26 cellular contexts compared by ENCODE assay signal in the genomic region with DNA sequence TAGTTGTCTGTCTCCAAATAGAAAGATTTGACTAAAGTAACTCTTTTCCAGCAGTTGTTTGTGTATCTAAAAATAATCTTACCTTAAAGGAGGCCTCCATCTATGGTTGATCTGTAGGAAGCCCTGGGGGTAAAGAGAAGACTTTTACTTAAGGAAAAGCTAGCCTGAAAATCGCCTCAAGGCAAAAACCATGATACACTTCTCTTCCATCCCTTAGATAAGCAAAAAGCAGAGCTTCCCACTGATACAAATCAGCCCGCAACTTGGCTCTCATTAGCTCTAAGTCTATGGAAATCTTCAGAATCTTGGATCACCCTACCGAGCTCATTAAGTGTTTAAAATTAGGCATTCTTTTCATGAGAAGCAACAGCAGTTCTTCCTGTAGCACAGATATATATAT.
"Had no signal": no experiment of that assay in that cellular context is flagged by ENCODE, and none has a peak within 500 bp of the region (broad histone marks: within the 10 kb centered on the region; RNA-seq: fewer than 3 reads in every experiment).

No MANE protein-coding gene starts in this region.

- H3K4me1 ChIP-seq: colonic mucosa, esophagus squamous epithelium, gastrocnemius medialis, heart right ventricle, left lung, lower lobe of right lung had no signal

- H3K4me3 Mint-ChIP-seq: dendritic cell treated with granulocyte-macrophage colony-stimulating factor and Interleukin-4, amounts not matched to agents 40 ng/mL and 50 ng/mL, for 4 days; effector memory CD8-positive, alpha-beta T cell; endodermal cell; naive thymus-derived CD4-positive, alpha-beta T cell had no signal

- H3K27ac Mint-ChIP-seq: dendritic cell treated with granulocyte-macrophage colony-stimulating factor and Interleukin-4, amounts not matched to agents 40 ng/mL and 50 ng/mL, for 4 days; effector memory CD8-positive, alpha-beta T cell; endodermal cell; naive thymus-derived CD4-positive, alpha-beta T cell had no signal

- H3K9me3 ChIP-seq: colonic mucosa, esophagus squamous epithelium, gastrocnemius medialis, lower lobe of right lung had no signal

- H3K27me3 ChIP-seq: colonic mucosa, esophagus squamous epithelium, gastrocnemius medialis, heart right ventricle, left lung had no signal

- H3K36me3 Mint-ChIP-seq: naive thymus-derived CD4-positive, alpha-beta T cell had no signal

- H3K4me1 Mint-ChIP-seq: naive thymus-derived CD4-positive, alpha-beta T cell had no signal

- ATAC-seq: effector memory CD8-positive, alpha-beta T cell; esophagus mucosa; gastrocnemius medialis; heart right ventricle; left cardiac atrium; left lung; left ventricle myocardium superior; lower lobe of right lung; naive thymus-derived CD4-positive, alpha-beta T cell had no signal

- DNase-seq: colonic mucosa; cortex of kidney; effector CD8-positive, alpha-beta T cell; effector memory CD8-positive, alpha-beta T cell; endodermal cell; erythroblast; esophagus squamous epithelium; foreskin fibroblast; foreskin melanocyte; gastrocnemius medialis; glutamatergic neuron; head of caudate nucleus; heart right ventricle; hippocampal formation; left cardiac atrium; left lung; left ventricle myocardium superior; lower lobe of right lung; mesenchymal stem cell; midbrain; naive thymus-derived CD4-positive, alpha-beta T cell had no signal

- H3K4me3 ChIP-seq: colonic mucosa, esophagus squamous epithelium, gastrocnemius medialis, heart right ventricle, left lung, lower lobe of right lung had no signal

- H3K27ac ChIP-seq: colonic mucosa, epithelial cell of prostate, esophagus squamous epithelium, gastrocnemius medialis, heart right ventricle, left lung, lower lobe of right lung had no signal

- H3K27me3 Mint-ChIP-seq: dendritic cell treated with granulocyte-macrophage colony-stimulating factor and Interleukin-4, amounts not matched to agents 40 ng/mL and 50 ng/mL, for 4 days; effector memory CD8-positive, alpha-beta T cell; naive thymus-derived CD4-positive, alpha-beta T cell had no signal

- FAIRE-seq: endometrium, islet of Langerhans had no signal

- H3K36me3 ChIP-seq: colonic mucosa, esophagus squamous epithelium, gastrocnemius medialis, heart right ventricle, left lung, lower lobe of right lung had no signal
